ENCODE assay signal across 11 cellular contexts in genomic region chr7:28854750-28855074, GRCh38.
A peak's percentile ranks its signal among the peaks of the same experiment; 100 is the strongest.
DNase-seq lines count a peak whose midpoint lies in the region; ATAC-seq, FAIRE-seq and TF ChIP-seq lines count a peak whose summit lies in the region.
"Had no signal": no experiment of that assay in that cellular context is flagged by ENCODE, and none has a peak within 500 bp of the region (broad histone marks: within the 10 kb centered on the region; RNA-seq: fewer than 3 reads in every experiment).

No MANE protein-coding gene starts in this region.

- peaks cover 46% of the 10 kb centered on the region for H3K4me1 ChIP-seq in A549
- H3K4me1 ChIP-seq in GM23338 (ENCODE audit: insufficient read depth) = peaks cover 10% of the 10 kb centered on the region
- peaks cover 22% of the 10 kb centered on the region for H3K4me1 ChIP-seq in body of pancreas
- H3K4me1 ChIP-seq: HAP-1 had no signal

- TF ChIP-seq POLR2A in A549 (IDR thresholded peaks at IDR 0.05; ENCODE audit: low read length) (no peak), body of pancreas (IDR thresholded peaks at IDR 0.05) (no peak)

- TF ChIP-seq RAD21 in A549 (conservative IDR thresholded peaks at IDR 0.05 in 1 of 2, IDR thresholded peaks at IDR 0.05 in 1 of 2) = no peak

- H3K4me3 ChIP-seq in A549 (peak overlapping the region; percentile 52), GM23338 (peak overlapping the region; percentile 81), body of pancreas (no peak overlapping the region)

- H3K9me3 ChIP-seq in A549 (no peaks in the 10 kb centered on the region), body of pancreas (no peaks in the 10 kb centered on the region)
- H3K9me3 ChIP-seq: HAP-1 had no signal

- H3K27me3 Mint-ChIP-seq in GM23338 (ENCODE audit: insufficient read depth, low read depth, poor library complexity) (peaks cover 14% of the 10 kb centered on the region), memory B cell (peaks cover 12% of the 10 kb centered on the region)
- H3K27me3 Mint-ChIP-seq in activated T-helper 1 cell treated with anti-CD3 and anti-CD28 coated beads, Interleukin-12 subunit alpha, Interleukin-12 subunit beta, Interleukin-2, Interleukin-4 antibody, amounts not matched to agents 30 ng/mL and 10 ng/mL and 1 ng/mL, durations not matched to agents 14 hours and 24 hours and 36 hours (ENCODE audit: insufficient read depth) = peaks cover 40% of the 10 kb centered on the region

- TF ChIP-seq EP300 in A549 (IDR thresholded peaks at IDR 0.05) = no peak

- H3F3A ChIP-seq in GM23338 (replicated peaks; ENCODE audit: low read depth) = no peaks in the 10 kb centered on the region

- H3K36me3 Mint-ChIP-seq in GM23338 (ENCODE audit: low read depth) (no peaks in the 10 kb centered on the region), memory B cell (no peaks in the 10 kb centered on the region)
- no peaks in the 10 kb centered on the region for H3K36me3 Mint-ChIP-seq in activated T-helper 1 cell treated with anti-CD3 and anti-CD28 coated beads, Interleukin-12 subunit alpha, Interleukin-12 subunit beta, Interleukin-2, Interleukin-4 antibody, amounts not matched to agents 30 ng/mL and 10 ng/mL and 1 ng/mL, durations not matched to agents 14 hours and 24 hours and 36 hours (ENCODE audit: low read depth)

- no peak for FAIRE-seq in A549 (lab: Jason Lieb, UNC)
- FAIRE-seq: urothelium cell line had no signal

- WGBS in A549 (ENCODE audit: missing lambda C conversion rate) = 87% methylated on average over 3 of the region's 3 CpGs
- WGBS in body of pancreas, 2 donors = 86 to 93% methylated on average over 3 of the region's 3 CpGs

- CTCF ChIA-PET in A549 (lab: Yijun Ruan, JAX) = interaction anchor here (0.6 to 2.6 kb wide), 13 partner anchors 9 to 527 kb away, joined by 3 to 12 read pairs (median 4); no protein-coding TSS in a partner anchor

- DNase-seq in A549 (ENCODE audit: low read depth in 1 of 2, low spot score in 1 of 2) = no peak
- no peak for DNase-seq in GM23338 (ENCODE audit: low spot score)
- no peak for DNase-seq in activated T-helper 1 cell treated with anti-CD3 and anti-CD28 coated beads, Interleukin-12 subunit alpha, Interleukin-12 subunit beta, Interleukin-2, Interleukin-4 antibody, amounts not matched to agents 30 ng/mL and 10 ng/mL and 1 ng/mL, durations not matched to agents 14 hours and 24 hours and 36 hours (ENCODE audit: low spot score)
- no peak for DNase-seq in memory B cell (ENCODE audit: low spot score in 2 of 2)
- no peak for DNase-seq in SW480 (ENCODE audit: low spot score)
- DNase-seq in body of pancreas = no peak
- no peak for DNase-seq in hippocampal formation (lab: John Stamatoyannopoulos, UW)

- peak overlapping the region; percentile 79; the same call in 1 of the 2 replicates for H2AFZ ChIP-seq in GM23338

- POLR2A ChIA-PET in A549 (lab: Yijun Ruan, JAX) = no interaction called here

- H3K36me3 ChIP-seq in GM23338 (ENCODE audit: insufficient read depth) = no peaks in the 10 kb centered on the region
- no peaks in the 10 kb centered on the region for H3K36me3 ChIP-seq in body of pancreas (replicated peaks in 1 of 2; ENCODE audit: insufficient read depth in 1 of 2, low read depth in 2 of 2)
- H3K36me3 ChIP-seq: HAP-1 had no signal

- no peaks in the 10 kb centered on the region for H4K20me1 ChIP-seq in GM23338 (replicated peaks; ENCODE audit: insufficient read depth)

- H3K27ac Mint-ChIP-seq in GM23338 (no peak overlapping the region), memory B cell (peak overlapping the region; percentile 75)
- no peak overlapping the region for H3K27ac Mint-ChIP-seq in activated T-helper 1 cell treated with anti-CD3 and anti-CD28 coated beads, Interleukin-12 subunit alpha, Interleukin-12 subunit beta, Interleukin-2, Interleukin-4 antibody, amounts not matched to agents 30 ng/mL and 10 ng/mL and 1 ng/mL, durations not matched to agents 14 hours and 24 hours and 36 hours

- ATAC-seq in A549 (no peak), GM23338 (no peak), memory B cell (ENCODE audit: low read depth) (no peak), HG03354 (IDR thresholded peaks at IDR 0.05; ENCODE audit: poor library complexity, severe bottlenecking, unreplicated experiment) (no peak), body of pancreas (no peak)

- H3K4me1 Mint-ChIP-seq in GM23338 (peaks cover 7% of the 10 kb centered on the region), memory B cell (peaks cover 14% of the 10 kb centered on the region)
- H3K4me1 Mint-ChIP-seq in activated T-helper 1 cell treated with anti-CD3 and anti-CD28 coated beads, Interleukin-12 subunit alpha, Interleukin-12 subunit beta, Interleukin-2, Interleukin-4 antibody, amounts not matched to agents 30 ng/mL and 10 ng/mL and 1 ng/mL, durations not matched to agents 14 hours and 24 hours and 36 hours (ENCODE audit: low read depth) = peaks cover 7% of the 10 kb centered on the region

- H3K9me3 Mint-ChIP-seq in GM23338 (no peaks in the 10 kb centered on the region; the same call in 2 of the 3 replicates), memory B cell (no peaks in the 10 kb centered on the region)
- no peaks in the 10 kb centered on the region for H3K9me3 Mint-ChIP-seq in activated T-helper 1 cell treated with anti-CD3 and anti-CD28 coated beads, Interleukin-12 subunit alpha, Interleukin-12 subunit beta, Interleukin-2, Interleukin-4 antibody, amounts not matched to agents 30 ng/mL and 10 ng/mL and 1 ng/mL, durations not matched to agents 14 hours and 24 hours and 36 hours

- H3K4me3 Mint-ChIP-seq in GM23338 (peak overlapping the region; percentile 84), memory B cell (peak overlapping the region; percentile 92)
- peak overlapping the region; percentile 17 for H3K4me3 Mint-ChIP-seq in activated T-helper 1 cell treated with anti-CD3 and anti-CD28 coated beads, Interleukin-12 subunit alpha, Interleukin-12 subunit beta, Interleukin-2, Interleukin-4 antibody, amounts not matched to agents 30 ng/mL and 10 ng/mL and 1 ng/mL, durations not matched to agents 14 hours and 24 hours and 36 hours

- no peaks in the 10 kb centered on the region for H3K79me2 ChIP-seq in GM23338 (replicated peaks; ENCODE audit: insufficient read depth)

- H3K27me3 ChIP-seq in GM23338 (ENCODE audit: insufficient read depth) = peaks cover 21% of the 10 kb centered on the region
- H3K27me3 ChIP-seq in body of pancreas = peaks cover 0 to 3% of the 10 kb centered on the region in 2 donors

- H3K4me2 ChIP-seq in A549 = peak overlapping the region; percentile 90
- H3K4me2 ChIP-seq in GM23338 = peak overlapping the region; percentile 89; the same call in 1 of the 2 replicates

- H3K27ac ChIP-seq in A549 (peak overlapping the region; percentile 66 to 81; a peak in 5 of 6 replicates), GM23338 (ENCODE audit: low read depth) (no peak overlapping the region), body of pancreas (no peak overlapping the region)
- H3K27ac ChIP-seq: C4-2B had no signal

- TF ChIP-seq CTCF in A549 (IDR thresholded peaks at IDR 0.05) (no peak), GM23338 (conservative IDR thresholded peaks at IDR 0.05; ENCODE audit: low read depth in 2 of 2) (no peak), body of pancreas (IDR thresholded peaks at IDR 0.05) (no peak)

- intact Hi-C loops in activated T-helper 1 cell treated with anti-CD3 and anti-CD28 coated beads, Interleukin-12 subunit alpha, Interleukin-12 subunit beta, Interleukin-2, Interleukin-4 antibody, amounts not matched to agents 30 ng/mL and 10 ng/mL and 1 ng/mL, durations not matched to agents 14 hours and 24 hours and 36 hours (cut with micrococcal nuclease) = loop anchor here (2.0 to 5.0 kb wide), 2 partner anchors 558 to 1657 kb away; no protein-coding TSS in a partner anchor
- intact Hi-C loops in body of pancreas (cut with DNase I) = loop anchor here (5.0 kb wide), 1 partner anchor 462 kb away; no protein-coding TSS in a partner anchor

- H3K9me2 ChIP-seq in GM23338 (ENCODE audit: insufficient read depth) = no peaks in the 10 kb centered on the region

TF ChIP-seq in A549, 52 proteins besides CTCF, POLR2A, EP300 and RAD21:
- TF ChIP-seq POLR2AphosphoS2 (conservative IDR thresholded peaks at IDR 0.05; ENCODE audit: low read length) (no peak), ZNF302 (CRISPR knock-in tag; IDR thresholded peaks at IDR 0.05) (no peak), ESRRA (IDR thresholded peaks at IDR 0.05; ENCODE audit: borderline replicate concordance, low read length) (no peak), PHF8 (IDR thresholded peaks at IDR 0.05; ENCODE audit: borderline replicate concordance, low read depth) (no peak), SREBF2 (IDR thresholded peaks at IDR 0.05) (no peak)
- TF ChIP-seq, protein P1, sequence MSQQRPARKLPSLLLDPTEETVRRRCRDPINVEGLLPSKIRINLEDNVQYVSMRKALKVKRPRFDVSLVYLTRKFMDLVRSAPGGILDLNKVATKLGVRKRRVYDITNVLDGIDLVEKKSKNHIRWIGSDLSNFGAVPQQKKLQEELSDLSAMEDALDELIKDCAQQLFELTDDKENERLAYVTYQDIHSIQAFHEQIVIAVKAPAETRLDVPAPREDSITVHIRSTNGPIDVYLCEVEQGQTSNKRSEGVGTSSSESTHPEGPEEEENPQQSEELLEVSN (IDR thresholded peaks at IDR 0.05; ENCODE audit: borderline replicate concordance, low read depth) = no peak
TF ChIP-seq in A549: peak in this region for 0.

TF ChIP-seq in GM23338, 12 proteins besides CTCF, POLR2A, EP300 and RAD21 (continues in another document):
- TF ChIP-seq ZNF331 (CRISPR knock-in tag; IDR thresholded peaks at IDR 0.05; ENCODE audit: low read depth) (no peak), POLR2AphosphoS5 (IDR thresholded peaks at IDR 0.05; ENCODE audit: low read depth) (no peak), ZNF114 (CRISPR knock-in tag; IDR thresholded peaks at IDR 0.05) (no peak), CREB1 (CRISPR knock-in tag; IDR thresholded peaks at IDR 0.05; ENCODE audit: low read depth) (no peak), JUNB (IDR thresholded peaks at IDR 0.05; ENCODE audit: unreplicated experiment) (no peak)
- TF ChIP-seq, protein P2, sequence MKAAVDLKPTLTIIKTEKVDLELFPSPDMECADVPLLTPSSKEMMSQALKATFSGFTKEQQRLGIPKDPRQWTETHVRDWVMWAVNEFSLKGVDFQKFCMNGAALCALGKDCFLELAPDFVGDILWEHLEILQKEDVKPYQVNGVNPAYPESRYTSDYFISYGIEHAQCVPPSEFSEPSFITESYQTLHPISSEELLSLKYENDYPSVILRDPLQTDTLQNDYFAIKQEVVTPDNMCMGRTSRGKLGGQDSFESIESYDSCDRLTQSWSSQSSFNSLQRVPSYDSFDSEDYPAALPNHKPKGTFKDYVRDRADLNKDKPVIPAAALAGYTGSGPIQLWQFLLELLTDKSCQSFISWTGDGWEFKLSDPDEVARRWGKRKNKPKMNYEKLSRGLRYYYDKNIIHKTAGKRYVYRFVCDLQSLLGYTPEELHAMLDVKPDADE (IDR thresholded peaks at IDR 0.05) = no peak

Comparison
In these comparisons a context has a peak if more than half of its experiments do, and no peak if none do; other contexts are left out.
1. H3K27ac ChIP-seq: peak in A549 (2 of 2); none in GM23338 (single experiment) and body of pancreas (0 of 4).
2. H3K4me3 ChIP-seq: peak in A549 (single experiment) and GM23338 (single experiment); none in body of pancreas (0 of 2).
3. H3K4me3 Mint-ChIP-seq: peak in every context shown above with its lines; median percentile 92 in memory B cell; 84 in GM23338; 17 in activated T-helper 1 cell treated with anti-CD3 and anti-CD28 coated beads, Interleukin-12 subunit alpha, Interleukin-12 subunit beta, Interleukin-2, Interleukin-4 antibody, amounts not matched to agents 30 ng/mL and 10 ng/mL and 1 ng/mL, durations not matched to agents 14 hours and 24 hours and 36 hours.